11 cellular contexts compared by ENCODE assay signal in genomic region chr12:69685810-69686209, GRCh38. TPM values are rescaled to one million over a fixed set of nuclear protein-coding genes. Genes with fewer than 3 reads are reported as not detected.
DNase-seq lines count a peak whose midpoint lies in the region; ATAC-seq and TF ChIP-seq lines count a peak whose summit lies in the region.
"Had no signal": no experiment of that assay in that cellular context is flagged by ENCODE, and none has a peak within 500 bp of the region (broad histone marks: within the 10 kb centered on the region; RNA-seq: fewer than 3 reads in every experiment).

No MANE protein-coding gene starts in this region.

- no peaks in the 10 kb centered on the region for H3K9me3 ChIP-seq in right lobe of liver
- H3K9me3 ChIP-seq in Peyer's patch: no peaks in the 10 kb centered on the region
- H3K9me3 ChIP-seq: lower lobe of right lung had no signal

- TF ChIP-seq CTCF in right lobe of liver (IDR thresholded peaks at IDR 0.05) (no peak), Peyer's patch (IDR thresholded peaks at IDR 0.05) (no peak)

- no peak overlapping the region for H3K4me3 ChIP-seq in right lobe of liver
- no peak overlapping the region for H3K4me3 ChIP-seq in Peyer's patch
- H3K4me3 ChIP-seq: lower lobe of right lung had no signal

- intact Hi-C loops in right lobe of liver (cut with DNase I): no loop called here

- H3K27me3 ChIP-seq in right lobe of liver: no peaks in the 10 kb centered on the region
- H3K27me3 ChIP-seq in Peyer's patch: no peaks in the 10 kb centered on the region

- TF ChIP-seq POLR2A in right lobe of liver (IDR thresholded peaks at IDR 0.05) (no peak), Peyer's patch (IDR thresholded peaks at IDR 0.05) (no peak)

- H3K4me1 ChIP-seq in right lobe of liver (no peaks in the 10 kb centered on the region), Peyer's patch (no peaks in the 10 kb centered on the region)
- H3K4me1 ChIP-seq: lower lobe of right lung had no signal

- peak; percentile 31 to 46 for DNase-seq in lung microvascular endothelial cell (ENCODE audit: low read depth in 2 of 2)
- DNase-seq in NCI-H2081 treated with DMSO at 0.1 percent for 48 hours (lab: John Stamatoyannopoulos, UW): no peak
- no peak for DNase-seq in SHP77 (lab: John Stamatoyannopoulos, UW)
- no peak for DNase-seq in right lobe of liver
- no peak for DNase-seq in Peyer's patch
- DNase-seq: activated CD4-positive, alpha-beta T cell treated with anti-CD3 and anti-CD28 coated beads for 4 hours; lower lobe of right lung; NCI-H524 had no signal

- ATAC-seq in GM18867 (IDR thresholded peaks at IDR 0.05; ENCODE audit: unreplicated experiment) (peak; percentile 69), HG02759 (IDR thresholded peaks at IDR 0.05; ENCODE audit: unreplicated experiment) (peak; percentile 73), SK-N-SH treated with all-trans-retinoic acid at 6 μM for 48 hours (peak; percentile 15), right lobe of liver (no peak)
- ATAC-seq: lower lobe of right lung had no signal

- WGBS in right lobe of liver (ENCODE audit: insufficient coverage, low coverage, low lambda C conversion rate, missing lambda C conversion rate): 100% methylated on average over 2 of the region's 2 CpGs

- H3K27ac ChIP-seq in right lobe of liver (no peak overlapping the region), Peyer's patch (no peak overlapping the region)
- H3K27ac ChIP-seq: lower lobe of right lung had no signal

- H3K36me3 ChIP-seq in right lobe of liver (no peaks in the 10 kb centered on the region), Peyer's patch (no peaks in the 10 kb centered on the region)
- H3K36me3 ChIP-seq: lower lobe of right lung had no signal

TF ChIP-seq in SK-N-SH treated with all-trans-retinoic acid at 6 μM for 48 hours, 23 proteins besides CTCF, POLR2A, EP300 and RAD21:
- no peak for TF ChIP-seq OSR1 (CRISPR knock-in tag; IDR thresholded peaks at IDR 0.05)
- TF ChIP-seq TCF4 (CRISPR knock-in tag; IDR thresholded peaks at IDR 0.05; ENCODE audit: borderline replicate concordance): no peak
- no peak for TF ChIP-seq ARNTL (CRISPR knock-in tag; IDR thresholded peaks at IDR 0.05; ENCODE audit: borderline replicate concordance, low read depth)
- no peak for TF ChIP-seq TSHZ2 (CRISPR knock-in tag; IDR thresholded peaks at IDR 0.05)
- no peak for TF ChIP-seq PPARA (CRISPR knock-in tag; IDR thresholded peaks at IDR 0.05; ENCODE audit: borderline replicate concordance)
- TF ChIP-seq ISL1 (CRISPR knock-in tag; IDR thresholded peaks at IDR 0.05): no peak

RNA-seq across cellular contexts. Expression of gene BEST3, which starts 13.3 kb away (rescaled TPM):
- under 0.01 and 0.60 TPM in 2 replicates for total RNA-seq in lung microvascular endothelial cell
- total RNA-seq in right lobe of liver: not detected
- total RNA-seq in Peyer's patch: under 1 TPM in 1 of 4 donors, not detected in 3; 0.35 TPM
- total RNA-seq: lower lobe of right lung had no signal

RNA-seq across cellular contexts. Expression of gene RAB3IP, which starts 52.9 kb away (rescaled TPM):
- total RNA-seq in lung microvascular endothelial cell (7.8 and 10.7 TPM in 2 replicates), right lobe of liver (10 to 100 TPM; 13.8 to 16.7 (median 14.5) TPM), Peyer's patch (10 to 100 TPM; 58.2 to 83.3 (median 70.2) TPM)

Comparison
In these comparisons a context has a peak if more than half of its experiments do, and no peak if none do; other contexts are left out.
1. ATAC-seq: peak in GM18867 (single experiment), HG02759 (single experiment) and SK-N-SH treated with all-trans-retinoic acid at 6 μM for 48 hours (single experiment); none in right lobe of liver (0 of 4).
2. DNase-seq: peak in lung microvascular endothelial cell (2 of 2); none in NCI-H2081 treated with DMSO at 0.1 percent for 48 hours (single experiment), SHP77 (0 of 2), right lobe of liver (0 of 3) and Peyer's patch (0 of 3).